Comparison of ENCODE assay signal across 20 cellular contexts in the genomic region with DNA sequence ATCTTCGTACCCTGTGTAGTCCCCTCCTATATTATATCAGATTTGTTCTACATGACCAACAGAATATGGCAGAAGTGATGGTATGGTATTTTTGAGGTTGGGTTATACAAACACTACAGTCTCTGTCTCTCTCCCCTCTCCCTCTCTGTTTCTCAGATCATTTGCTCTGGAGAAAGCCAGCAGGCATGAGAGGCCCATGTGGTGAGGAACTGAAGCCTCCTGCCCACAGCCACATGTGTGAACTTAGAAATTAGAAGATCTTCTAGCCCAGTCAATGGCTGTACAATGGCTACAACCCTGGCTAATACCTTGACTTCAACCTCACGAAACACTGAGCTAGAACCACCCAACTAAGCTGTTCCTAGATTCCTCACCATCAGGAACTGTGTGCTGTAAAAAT.
DNase-seq lines count a peak whose midpoint lies in the region; ATAC-seq lines count a peak whose summit lies in the region.
"Had no signal": no experiment of that assay in that cellular context is flagged by ENCODE, and none has a peak within 500 bp of the region (broad histone marks: within the 10 kb centered on the region; RNA-seq: fewer than 3 reads in every experiment).

No MANE protein-coding gene starts in this region.

- H3K36me3 Mint-ChIP-seq in stimulated activated effector memory CD8-positive, alpha-beta T cell treated with anti-CD3 and anti-CD28 coated beads, Interleukin-12 subunit alpha, Interleukin-12 subunit beta, amount 100 ng/mL, for 72 hours: no peaks in the 10 kb centered on the region

- H3K4me3 Mint-ChIP-seq in stimulated activated effector memory CD8-positive, alpha-beta T cell treated with anti-CD3 and anti-CD28 coated beads, Interleukin-12 subunit alpha, Interleukin-12 subunit beta, amount 100 ng/mL, for 72 hours: no peak overlapping the region
- H3K4me3 Mint-ChIP-seq: activated T-cell treated with anti-CD3 and anti-CD28 coated beads, Interleukin-2, amount 50 U/mL, for 24 hours; dendritic cell treated with granulocyte-macrophage colony-stimulating factor and Interleukin-4, amounts not matched to agents 40 ng/mL and 50 ng/mL, for 4 days had no signal

- DNase-seq in NCI-H82 (lab: John Stamatoyannopoulos, UW) (peak; percentile 35), NCI-H82 treated with DMSO at 0.1 percent for 48 hours (lab: John Stamatoyannopoulos, UW; ENCODE audit: unreplicated experiment) (no peak), RKO (ENCODE audit: low spot score) (no peak), GM19240 (ENCODE audit: insufficient read length, low spot score) (no peak)
- DNase-seq in stimulated activated effector memory CD8-positive, alpha-beta T cell treated with anti-CD3 and anti-CD28 coated beads, Interleukin-12 subunit alpha, Interleukin-12 subunit beta, amount 100 ng/mL, for 72 hours (ENCODE audit: low spot score in 2 of 2): no peak
- no peak for DNase-seq in stimulated activated CD8-positive, alpha-beta memory T cell treated with anti-CD3 and anti-CD28 coated beads, Interleukin-4, amount 100 ng/mL, for 48 hours
- DNase-seq: activated CD4-positive, alpha-beta T cell treated with anti-CD3 and anti-CD28 coated beads for 1 hour; activated CD8-positive, alpha-beta memory T cell treated with anti-CD3 and anti-CD28 coated beads for 24 hours; activated naive CD4-positive, alpha-beta T cell treated with Interleukin-2 at 50 U/mL for 16 hours; activated T-cell treated with anti-CD3 and anti-CD28 coated beads, Interleukin-2, amount 50 U/mL, for 24 hours; GDM1; KBM-7; NCI-H1436 treated with DMSO at 0.1 percent for 48 hours; NCI-H510A treated with DMSO at 0.1 percent for 48 hours; nucleus accumbens; stimulated activated CD4-positive, alpha-beta T cell treated with anti-CD3 and anti-CD28 coated beads, Interleukin-4, amount 100 ng/mL, for 24 hours; trophoblast cell had no signal

- no peaks in the 10 kb centered on the region for H3K4me1 Mint-ChIP-seq in stimulated activated effector memory CD8-positive, alpha-beta T cell treated with anti-CD3 and anti-CD28 coated beads, Interleukin-12 subunit alpha, Interleukin-12 subunit beta, amount 100 ng/mL, for 72 hours

- ATAC-seq in GM21786 (IDR thresholded peaks at IDR 0.05; ENCODE audit: unreplicated experiment) (peak; percentile 73), HG03575 (IDR thresholded peaks at IDR 0.05; ENCODE audit: extremely low read depth, insufficient number of reproducible peaks, low FRiP score, unreplicated experiment) (peak; percentile 44)
- peak; percentile 4 for ATAC-seq in stimulated activated effector memory CD8-positive, alpha-beta T cell treated with anti-CD3 and anti-CD28 coated beads, Interleukin-12 subunit alpha, Interleukin-12 subunit beta, amount 100 ng/mL, for 72 hours

- no peaks in the 10 kb centered on the region for H3K9me3 Mint-ChIP-seq in stimulated activated effector memory CD8-positive, alpha-beta T cell treated with anti-CD3 and anti-CD28 coated beads, Interleukin-12 subunit alpha, Interleukin-12 subunit beta, amount 100 ng/mL, for 72 hours
- H3K9me3 Mint-ChIP-seq: activated T-cell treated with anti-CD3 and anti-CD28 coated beads, Interleukin-2, amount 50 U/mL, for 24 hours; dendritic cell treated with granulocyte-macrophage colony-stimulating factor and Interleukin-4, amounts not matched to agents 40 ng/mL and 50 ng/mL, for 4 days had no signal

- H3K27ac Mint-ChIP-seq in stimulated activated effector memory CD8-positive, alpha-beta T cell treated with anti-CD3 and anti-CD28 coated beads, Interleukin-12 subunit alpha, Interleukin-12 subunit beta, amount 100 ng/mL, for 72 hours: no peak overlapping the region
- H3K27ac Mint-ChIP-seq: activated T-cell treated with anti-CD3 and anti-CD28 coated beads, Interleukin-2, amount 50 U/mL, for 24 hours; dendritic cell treated with granulocyte-macrophage colony-stimulating factor and Interleukin-4, amounts not matched to agents 40 ng/mL and 50 ng/mL, for 4 days had no signal

Comparison
In these comparisons a context has a peak if more than half of its experiments do, and no peak if none do; other contexts are left out.
1. ATAC-seq: peak in every context shown above with its lines; median percentile 73 in GM21786; 44 in HG03575; 4 in stimulated activated effector memory CD8-positive, alpha-beta T cell treated with anti-CD3 and anti-CD28 coated beads, Interleukin-12 subunit alpha, Interleukin-12 subunit beta, amount 100 ng/mL, for 72 hours.